Comparison of ENCODE assay signal across 11 cellular contexts in genomic region chr3:123081718-123082369, GRCh38. TPM values are rescaled to one million over a fixed set of nuclear protein-coding genes. Genes with fewer than 3 reads are reported as not detected.
DNase-seq lines count a peak whose midpoint lies in the region; ATAC-seq and TF ChIP-seq lines count a peak whose summit lies in the region.
"Had no signal": no experiment of that assay in that cellular context is flagged by ENCODE, and none has a peak within 500 bp of the region (broad histone marks: within the 10 kb centered on the region; RNA-seq: fewer than 3 reads in every experiment).

No MANE protein-coding gene starts in this region.

- intact Hi-C loops in A673 (cut with micrococcal nuclease; ENCODE audit: unreplicated experiment) = no loop called here

- peak overlapping the region; percentile 35 for H3K27ac Mint-ChIP-seq in glutamatergic neuron (ENCODE audit: unreplicated experiment)
- no peak overlapping the region for H3K27ac Mint-ChIP-seq in activated CD4-positive, alpha-beta memory T cell treated with anti-CD3 and anti-CD28 coated beads, Interleukin-2, amount 10 ng/mL, durations not matched to agents 7 days and 5 days
- H3K27ac Mint-ChIP-seq: dendritic cell treated with granulocyte-macrophage colony-stimulating factor and Interleukin-4, amounts not matched to agents 40 ng/mL and 50 ng/mL, for 4 days had no signal

- no peaks in the 10 kb centered on the region for H3K27me3 ChIP-seq in A673 (replicated peaks; ENCODE audit: insufficient read depth, low read depth, low read length, poor library complexity)
- H3K27me3 ChIP-seq in tibial nerve = no peaks in the 10 kb centered on the region

- H3K4me3 ChIP-seq in A673 (ENCODE audit: low read depth, low read length, poor library complexity, severe bottlenecking) (no peak overlapping the region), tibial nerve (no peak overlapping the region)

- peak overlapping the region; percentile 63 for H3K4me3 Mint-ChIP-seq in glutamatergic neuron (ENCODE audit: unreplicated experiment)
- H3K4me3 Mint-ChIP-seq in activated CD4-positive, alpha-beta memory T cell treated with anti-CD3 and anti-CD28 coated beads, Interleukin-2, amount 10 ng/mL, durations not matched to agents 7 days and 5 days = no peak overlapping the region
- H3K4me3 Mint-ChIP-seq: dendritic cell treated with granulocyte-macrophage colony-stimulating factor and Interleukin-4, amounts not matched to agents 40 ng/mL and 50 ng/mL, for 4 days; stimulated activated naive CD8-positive, alpha-beta T cell treated with anti-CD3 and anti-CD28 coated beads, Interleukin-15, Interleukin-2, amounts not matched to agents 100 ng/mL and 50 ng/mL, for 24 hours had no signal

- no peak for TF ChIP-seq EP300 in tibial nerve (IDR thresholded peaks at IDR 0.05)

- CTCF ChIA-PET in A673 (lab: Charles Lee) = no interaction called here
- CTCF ChIA-PET in activated CD4-positive, alpha-beta memory T cell treated with anti-CD3 and anti-CD28 coated beads, Interleukin-2, amount 10 ng/mL, durations not matched to agents 7 days and 5 days (lab: Charles Lee) = interaction anchor here (0.5 kb wide), 1 partner anchor 178 kb away, joined by 4 read pairs; no protein-coding TSS in a partner anchor

- peak; percentile 4 for ATAC-seq in GM21423 (IDR thresholded peaks at IDR 0.05; ENCODE audit: unreplicated experiment)
- ATAC-seq: sciatic nerve had no signal

- H3K36me3 ChIP-seq in A673 (ENCODE audit: insufficient read depth, low read length, poor library complexity, severe bottlenecking) = no peaks in the 10 kb centered on the region
- H3K36me3 ChIP-seq in tibial nerve = no peaks in the 10 kb centered on the region

- no peaks in the 10 kb centered on the region for H3K36me3 Mint-ChIP-seq in glutamatergic neuron (ENCODE audit: unreplicated experiment)
- no peaks in the 10 kb centered on the region for H3K36me3 Mint-ChIP-seq in activated CD4-positive, alpha-beta memory T cell treated with anti-CD3 and anti-CD28 coated beads, Interleukin-2, amount 10 ng/mL, durations not matched to agents 7 days and 5 days (ENCODE audit: low read depth)

- WGBS in tibial nerve, 2 donors = 67 to 80% methylated on average over 8 of the region's 8 CpGs

- POLR2A ChIA-PET in A673 (lab: Charles Lee; ENCODE audit: low non-redundant PET) = no interaction called here
- POLR2A ChIA-PET in activated CD4-positive, alpha-beta memory T cell treated with anti-CD3 and anti-CD28 coated beads, Interleukin-2, amount 10 ng/mL, durations not matched to agents 7 days and 5 days (lab: Charles Lee) = no interaction called here

- TF ChIP-seq CTCF in A673 (conservative IDR thresholded peaks at IDR 0.05; ENCODE audit: low read depth, low read length) (no peak), glutamatergic neuron (IDR thresholded peaks at IDR 0.05; ENCODE audit: partially characterized antibody, unreplicated experiment) (no peak), tibial nerve (IDR thresholded peaks at IDR 0.05) (no peak)

- H3K9me3 ChIP-seq in A673 (ENCODE audit: low read depth, low read length, poor library complexity, severe bottlenecking) (no peaks in the 10 kb centered on the region), tibial nerve (no peaks in the 10 kb centered on the region)

- DNase-seq in A673 (ENCODE audit: low spot score) (peak; percentile 71), NCI-H69 (lab: John Stamatoyannopoulos, UW) (peak; percentile 21), glutamatergic neuron (no peak), cerebellar nuclear complex (lab: John Stamatoyannopoulos, UW) (no peak), NCI-H187 (lab: John Stamatoyannopoulos, UW) (no peak), tibial nerve (ENCODE audit: low spot score in 2 of 2) (no peak)
- DNase-seq in activated CD4-positive, alpha-beta memory T cell treated with anti-CD3 and anti-CD28 coated beads, Interleukin-2, amount 10 ng/mL, durations not matched to agents 7 days and 5 days = no peak

- H3K4me1 Mint-ChIP-seq in glutamatergic neuron (ENCODE audit: low read depth, unreplicated experiment) = peaks cover 74% of the 10 kb centered on the region
- H3K4me1 Mint-ChIP-seq in activated CD4-positive, alpha-beta memory T cell treated with anti-CD3 and anti-CD28 coated beads, Interleukin-2, amount 10 ng/mL, durations not matched to agents 7 days and 5 days = peaks cover 29% of the 10 kb centered on the region

- peaks cover 1% of the 10 kb centered on the region for H3K9me3 Mint-ChIP-seq in glutamatergic neuron (ENCODE audit: unreplicated experiment)
- H3K9me3 Mint-ChIP-seq in activated CD4-positive, alpha-beta memory T cell treated with anti-CD3 and anti-CD28 coated beads, Interleukin-2, amount 10 ng/mL, durations not matched to agents 7 days and 5 days = no peaks in the 10 kb centered on the region
- H3K9me3 Mint-ChIP-seq: dendritic cell treated with granulocyte-macrophage colony-stimulating factor and Interleukin-4, amounts not matched to agents 40 ng/mL and 50 ng/mL, for 4 days; stimulated activated naive CD8-positive, alpha-beta T cell treated with anti-CD3 and anti-CD28 coated beads, Interleukin-15, Interleukin-2, amounts not matched to agents 100 ng/mL and 50 ng/mL, for 24 hours had no signal

- H3K27me3 Mint-ChIP-seq in glutamatergic neuron (ENCODE audit: unreplicated experiment) = peaks cover 2% of the 10 kb centered on the region
- H3K27me3 Mint-ChIP-seq in activated CD4-positive, alpha-beta memory T cell treated with anti-CD3 and anti-CD28 coated beads, Interleukin-2, amount 10 ng/mL, durations not matched to agents 7 days and 5 days = no peaks in the 10 kb centered on the region
- H3K27me3 Mint-ChIP-seq: dendritic cell treated with granulocyte-macrophage colony-stimulating factor and Interleukin-4, amounts not matched to agents 40 ng/mL and 50 ng/mL, for 4 days; stimulated activated naive CD8-positive, alpha-beta T cell treated with anti-CD3 and anti-CD28 coated beads, Interleukin-15, Interleukin-2, amounts not matched to agents 100 ng/mL and 50 ng/mL, for 24 hours had no signal

- BruUV-seq in A673 (replicated peaks; lab: Mats Ljungman, UMichigan) = no TSS peak

- TF ChIP-seq POLR2A in tibial nerve (IDR thresholded peaks at IDR 0.05) = no peak

- H3K4me1 ChIP-seq in A673 (ENCODE audit: insufficient read depth, low read length, poor library complexity, severe bottlenecking) = peaks cover 33% of the 10 kb centered on the region
- H3K4me1 ChIP-seq in tibial nerve = peaks cover 0 to 72% (median 23%) of the 10 kb centered on the region in 4 donors

- H3K27ac ChIP-seq in A673 (ENCODE audit: low read depth, low read length, poor library complexity, severe bottlenecking) (no peak overlapping the region), tibial nerve (peak overlapping the region in 1 of 4 donors; percentile 20)

RNA-seq across cellular contexts. Expression of gene PDIA5, which starts 15.0 kb away (rescaled TPM):
- total RNA-seq in A673 (2021) = 28.6 and 33.4 TPM in 2 replicates
- 49.4 TPM for total RNA-seq in glutamatergic neuron (ENCODE audit: unreplicated experiment)
- total RNA-seq in activated CD4-positive, alpha-beta memory T cell treated with anti-CD3 and anti-CD28 coated beads, Interleukin-2, amount 10 ng/mL, durations not matched to agents 7 days and 5 days = 10 to 100 TPM; 10.1 to 13.5 TPM
- 10 to 100 TPM; 18.3 to 41.0 (median 20.3) TPM for total RNA-seq in tibial nerve

RNA-seq across cellular contexts. Expression of gene SEMA5B, which starts 54.3 kb away (rescaled TPM):
- total RNA-seq in A673 (2021) (7.6 and 9.2 TPM in 2 replicates), glutamatergic neuron (ENCODE audit: unreplicated experiment) (61.1 TPM), tibial nerve (10 to 100 TPM in 2 of 4 donors, 1 to 10 TPM in 2; 6.7 to 19.7 (median 13.1) TPM)
- total RNA-seq in activated CD4-positive, alpha-beta memory T cell treated with anti-CD3 and anti-CD28 coated beads, Interleukin-2, amount 10 ng/mL, durations not matched to agents 7 days and 5 days = under 1 TPM in 1 of 2 experiments, not detected in 1; 0.30 TPM

Comparison
In these comparisons a context has a peak if more than half of its experiments do, and no peak if none do; other contexts are left out.
1. DNase-seq: peak in A673 (single experiment) and NCI-H69 (single experiment); none in glutamatergic neuron (single experiment), activated CD4-positive, alpha-beta memory T cell treated with anti-CD3 and anti-CD28 coated beads, Interleukin-2, amount 10 ng/mL, durations not matched to agents 7 days and 5 days (single experiment), cerebellar nuclear complex (0 of 2), NCI-H187 (0 of 2) and tibial nerve (0 of 2).